9 cellular contexts compared by ENCODE assay signal in the genomic region with DNA sequence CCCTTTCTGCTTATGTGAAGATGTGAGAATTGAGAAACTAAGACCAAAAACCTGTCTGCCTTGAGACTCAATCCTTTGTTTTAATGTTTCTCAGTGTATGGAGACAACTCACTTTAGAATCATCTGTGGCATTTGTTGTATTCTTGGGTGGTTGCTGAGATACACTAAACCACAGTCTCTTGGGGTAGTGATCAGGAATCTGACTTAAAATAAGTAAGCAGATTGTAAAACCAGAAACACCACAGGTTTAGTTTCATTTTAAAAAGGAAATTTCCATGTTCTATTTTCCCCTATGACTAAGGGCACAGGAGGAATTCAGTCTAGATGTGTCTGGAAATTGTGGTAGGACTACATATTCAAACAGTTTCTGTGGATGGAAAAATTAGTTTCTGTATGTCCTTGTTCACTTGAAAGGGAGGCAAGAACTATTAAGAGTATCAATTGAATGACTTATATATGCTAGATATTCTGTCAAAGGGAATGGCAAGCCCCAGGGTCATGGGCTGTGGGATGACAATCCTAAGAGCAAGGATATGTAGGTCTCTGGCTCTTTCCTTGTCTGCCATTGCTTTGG.
DNase-seq lines count a peak whose midpoint lies in the region; TF ChIP-seq lines count a peak whose summit lies in the region.
"Had no signal": no experiment of that assay in that cellular context is flagged by ENCODE, and none has a peak within 500 bp of the region (broad histone marks: within the 10 kb centered on the region; RNA-seq: fewer than 3 reads in every experiment).

No MANE protein-coding gene starts in this region.

- CTCF ChIA-PET in activated naive CD4-positive, alpha-beta T cell treated with anti-CD3 and anti-CD28 coated beads, Interleukin-2, amount 10 ng/mL, durations not matched to agents 7 days and 5 days (lab: Charles Lee) = no interaction called here

- peaks cover 17% of the 10 kb centered on the region for H3K36me3 Mint-ChIP-seq in activated naive CD4-positive, alpha-beta T cell treated with anti-CD3 and anti-CD28 coated beads, Interleukin-2, amount 10 ng/mL, durations not matched to agents 7 days and 5 days
- no peaks in the 10 kb centered on the region for H3K36me3 Mint-ChIP-seq in endothelial cell (ENCODE audit: low read depth, unreplicated experiment)
- H3K36me3 Mint-ChIP-seq in stimulated activated naive CD8-positive, alpha-beta T cell treated with anti-CD3 and anti-CD28 coated beads, Interleukin-15, Interleukin-2, amounts not matched to agents 100 ng/mL and 50 ng/mL, for 24 hours (ENCODE audit: low read depth) = peaks cover 43% of the 10 kb centered on the region

- H3K4me3 Mint-ChIP-seq in activated naive CD4-positive, alpha-beta T cell treated with anti-CD3 and anti-CD28 coated beads, Interleukin-2, amount 10 ng/mL, durations not matched to agents 7 days and 5 days = no peak overlapping the region
- no peak overlapping the region for H3K4me3 Mint-ChIP-seq in endothelial cell (ENCODE audit: unreplicated experiment)
- H3K4me3 Mint-ChIP-seq in stimulated activated naive CD8-positive, alpha-beta T cell treated with anti-CD3 and anti-CD28 coated beads, Interleukin-15, Interleukin-2, amounts not matched to agents 100 ng/mL and 50 ng/mL, for 24 hours = peak overlapping the region; percentile 30

- no peak for DNase-seq in activated naive CD4-positive, alpha-beta T cell treated with anti-CD3 and anti-CD28 coated beads, Interleukin-2, amount 10 ng/mL, durations not matched to agents 7 days and 5 days
- no peak for DNase-seq in activated naive CD4-positive, alpha-beta T cell (lab: John Stamatoyannopoulos, UW)
- DNase-seq in LHCN-M2 (ENCODE audit: low read depth) = peak; percentile 96
- DNase-seq in endothelial cell (ENCODE audit: low spot score) = no peak
- DNase-seq in HuH-7 (ENCODE audit: low spot score) = no peak
- no peak for DNase-seq in GOT3 (lab: John Stamatoyannopoulos, UW)
- DNase-seq in DMS53 treated with DMSO at 0.1 percent for 48 hours (lab: John Stamatoyannopoulos, UW; ENCODE audit: unreplicated experiment) = no peak
- DNase-seq: COR-L47 had no signal

- peaks cover 37% of the 10 kb centered on the region for H3K9me3 Mint-ChIP-seq in activated naive CD4-positive, alpha-beta T cell treated with anti-CD3 and anti-CD28 coated beads, Interleukin-2, amount 10 ng/mL, durations not matched to agents 7 days and 5 days
- H3K9me3 Mint-ChIP-seq in endothelial cell (ENCODE audit: unreplicated experiment) = peaks cover 14% of the 10 kb centered on the region
- H3K9me3 Mint-ChIP-seq in stimulated activated naive CD8-positive, alpha-beta T cell treated with anti-CD3 and anti-CD28 coated beads, Interleukin-15, Interleukin-2, amounts not matched to agents 100 ng/mL and 50 ng/mL, for 24 hours = peaks cover 10% of the 10 kb centered on the region

- TF ChIP-seq CTCF in endothelial cell (IDR thresholded peaks at IDR 0.05; ENCODE audit: unreplicated experiment) = no peak

- H3K27me3 Mint-ChIP-seq in activated naive CD4-positive, alpha-beta T cell treated with anti-CD3 and anti-CD28 coated beads, Interleukin-2, amount 10 ng/mL, durations not matched to agents 7 days and 5 days = no peaks in the 10 kb centered on the region
- no peaks in the 10 kb centered on the region for H3K27me3 Mint-ChIP-seq in endothelial cell (ENCODE audit: unreplicated experiment)
- H3K27me3 Mint-ChIP-seq in stimulated activated naive CD8-positive, alpha-beta T cell treated with anti-CD3 and anti-CD28 coated beads, Interleukin-15, Interleukin-2, amounts not matched to agents 100 ng/mL and 50 ng/mL, for 24 hours = no peaks in the 10 kb centered on the region

- H3K4me1 Mint-ChIP-seq in activated naive CD4-positive, alpha-beta T cell treated with anti-CD3 and anti-CD28 coated beads, Interleukin-2, amount 10 ng/mL, durations not matched to agents 7 days and 5 days = peaks cover 23% of the 10 kb centered on the region
- peaks cover 31% of the 10 kb centered on the region for H3K4me1 Mint-ChIP-seq in endothelial cell (ENCODE audit: unreplicated experiment)
- H3K4me1 Mint-ChIP-seq in stimulated activated naive CD8-positive, alpha-beta T cell treated with anti-CD3 and anti-CD28 coated beads, Interleukin-15, Interleukin-2, amounts not matched to agents 100 ng/mL and 50 ng/mL, for 24 hours (ENCODE audit: low read depth) = peaks cover 39% of the 10 kb centered on the region

- H3K27ac Mint-ChIP-seq in activated naive CD4-positive, alpha-beta T cell treated with anti-CD3 and anti-CD28 coated beads, Interleukin-2, amount 10 ng/mL, durations not matched to agents 7 days and 5 days = peak overlapping the region; percentile 22
- H3K27ac Mint-ChIP-seq in endothelial cell (ENCODE audit: unreplicated experiment) = peak overlapping the region; percentile 79
- H3K27ac Mint-ChIP-seq in stimulated activated naive CD8-positive, alpha-beta T cell treated with anti-CD3 and anti-CD28 coated beads, Interleukin-15, Interleukin-2, amounts not matched to agents 100 ng/mL and 50 ng/mL, for 24 hours = peak overlapping the region; percentile 78

Comparison
In these comparisons a context has a peak if more than half of its experiments do, and no peak if none do; other contexts are left out.
1. H3K27ac Mint-ChIP-seq: peak in every context shown above with its lines; median percentile 79 in endothelial cell; 78 in stimulated activated naive CD8-positive, alpha-beta T cell treated with anti-CD3 and anti-CD28 coated beads, Interleukin-15, Interleukin-2, amounts not matched to agents 100 ng/mL and 50 ng/mL, for 24 hours; 22 in activated naive CD4-positive, alpha-beta T cell treated with anti-CD3 and anti-CD28 coated beads, Interleukin-2, amount 10 ng/mL, durations not matched to agents 7 days and 5 days.